Comparison of ENCODE assay signal across 1 cellular context in the genomic region with DNA sequence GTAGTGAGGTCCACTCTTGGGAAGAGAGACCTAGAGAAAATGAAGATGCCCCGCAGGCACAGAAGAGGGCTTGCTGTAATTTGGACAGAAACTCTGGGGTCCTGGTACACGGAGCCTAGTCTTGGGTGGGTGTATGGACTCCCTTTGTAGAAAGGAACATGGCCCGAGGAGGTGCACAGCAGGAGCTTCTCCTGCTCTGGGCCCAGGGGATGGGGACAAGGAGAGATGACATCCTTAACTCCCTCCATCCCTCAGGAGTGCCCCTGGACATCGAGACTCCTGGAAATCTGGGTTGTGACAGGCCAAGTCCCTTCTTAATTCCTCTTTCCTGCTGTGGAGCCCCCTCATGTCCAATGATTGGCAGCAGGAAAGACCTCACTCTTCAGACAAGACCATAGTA.
TF ChIP-seq lines count a peak whose summit lies in the region.

No MANE protein-coding gene starts in this region.

TF ChIP-seq in IMR-90, 13 proteins besides CTCF, POLR2A, EP300 and RAD21:
- TF ChIP-seq, protein P1, sequence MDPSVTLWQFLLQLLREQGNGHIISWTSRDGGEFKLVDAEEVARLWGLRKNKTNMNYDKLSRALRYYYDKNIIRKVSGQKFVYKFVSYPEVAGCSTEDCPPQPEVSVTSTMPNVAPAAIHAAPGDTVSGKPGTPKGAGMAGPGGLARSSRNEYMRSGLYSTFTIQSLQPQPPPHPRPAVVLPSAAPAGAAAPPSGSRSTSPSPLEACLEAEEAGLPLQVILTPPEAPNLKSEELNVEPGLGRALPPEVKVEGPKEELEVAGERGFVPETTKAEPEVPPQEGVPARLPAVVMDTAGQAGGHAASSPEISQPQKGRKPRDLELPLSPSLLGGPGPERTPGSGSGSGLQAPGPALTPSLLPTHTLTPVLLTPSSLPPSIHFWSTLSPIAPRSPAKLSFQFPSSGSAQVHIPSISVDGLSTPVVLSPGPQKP (IDR thresholded peaks at IDR 0.05; ENCODE audit: borderline replicate concordance, low read depth, low read length): no peak
